Comparison of ENCODE assay signal across 18 cellular contexts in the genomic region with DNA sequence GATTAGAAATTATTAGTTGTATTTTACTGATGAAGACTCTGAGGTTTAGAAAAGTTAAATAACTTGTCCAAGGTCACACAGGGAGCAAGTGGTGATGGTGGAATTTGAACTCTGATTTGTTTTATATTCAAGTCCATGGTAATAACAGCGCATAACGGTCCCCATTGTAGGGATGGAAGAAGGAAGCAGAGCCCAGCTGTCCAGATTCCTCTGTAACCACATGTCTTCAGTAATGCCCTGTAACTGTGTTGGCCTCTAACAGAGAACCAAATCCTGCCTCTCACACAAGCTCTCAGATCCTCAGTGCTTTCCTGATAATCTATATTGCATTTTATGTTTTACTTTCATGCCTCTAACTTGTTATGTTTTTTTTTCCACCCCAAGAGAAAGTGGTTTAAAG.
DNase-seq lines count a peak whose midpoint lies in the region; TF ChIP-seq lines count a peak whose summit lies in the region.
"Had no signal": no experiment of that assay in that cellular context is flagged by ENCODE, and none has a peak within 500 bp of the region (broad histone marks: within the 10 kb centered on the region; RNA-seq: fewer than 3 reads in every experiment).

No MANE protein-coding gene starts in this region.

- 42 to 47% methylated on average over 2 of the region's 2 CpGs for WGBS in GM23248 (ENCODE audit: low coverage in 1 of 2, low lambda C conversion rate in 2 of 2, missing lambda C conversion rate in 2 of 2), 2 experiments

- H3K36me3 Mint-ChIP-seq in nephron progenitor cell (ENCODE audit: low read depth), result no peaks in the 10 kb centered on the region
- H3K36me3 Mint-ChIP-seq: CD4-positive, CD25-positive, alpha-beta regulatory T cell had no signal

- no peak overlapping the region for H3K27ac ChIP-seq in GM23248
- H3K27ac ChIP-seq: HL-60 had no signal

- no peaks in the 10 kb centered on the region for H3K4me1 ChIP-seq in GM23248 (ENCODE audit: insufficient read depth)
- H3K4me1 ChIP-seq: BE2C had no signal

- no peak overlapping the region for H3K4me2 ChIP-seq in GM23248 (ENCODE audit: unreplicated experiment)
- H3K4me2 ChIP-seq: GM23338 had no signal

- no peak overlapping the region for H3K4me3 ChIP-seq in GM23248
- H3K4me3 ChIP-seq: GM23338 had no signal

- in situ Hi-C loops in GM23248 (cut with MboI), result no loop called here

- peaks cover 4% of the 10 kb centered on the region for H3K9me3 Mint-ChIP-seq in nephron progenitor cell

- H3K27ac Mint-ChIP-seq in nephron progenitor cell, result peak overlapping the region; percentile 43
- H3K27ac Mint-ChIP-seq: CD4-positive, CD25-positive, alpha-beta regulatory T cell; CD8-positive, alpha-beta memory T cell; GM23338 had no signal

- peaks cover 17% of the 10 kb centered on the region for H3K4me1 Mint-ChIP-seq in nephron progenitor cell
- H3K4me1 Mint-ChIP-seq: CD4-positive, CD25-positive, alpha-beta regulatory T cell; CD8-positive, alpha-beta memory T cell had no signal

- H3F3A ChIP-seq in GM23248 (ENCODE audit: insufficient read depth), result no peaks in the 10 kb centered on the region

- H3K9ac ChIP-seq in GM23248, result no peak overlapping the region

- peaks cover 3% of the 10 kb centered on the region for H3K27me3 Mint-ChIP-seq in nephron progenitor cell (ENCODE audit: low read depth, poor library complexity)

- H4K20me1 ChIP-seq in GM23248 (ENCODE audit: insufficient read depth), result no peaks in the 10 kb centered on the region

- H3K9me3 ChIP-seq in GM23248 (ENCODE audit: low read depth), result no peaks in the 10 kb centered on the region
- H3K9me3 ChIP-seq: BE2C had no signal

- no peaks in the 10 kb centered on the region for H3K79me2 ChIP-seq in GM23248 (ENCODE audit: insufficient read depth)

- TF ChIP-seq CTCF in nephron progenitor cell (IDR thresholded peaks at IDR 0.05), result no peak

- no peaks in the 10 kb centered on the region for H3K36me3 ChIP-seq in GM23248 (ENCODE audit: low read depth)
- H3K36me3 ChIP-seq: BE2C had no signal

- H3K4me3 Mint-ChIP-seq in nephron progenitor cell, result no peak overlapping the region
- H3K4me3 Mint-ChIP-seq: CD4-positive, CD25-positive, alpha-beta regulatory T cell; CD8-positive, alpha-beta memory T cell; GM23338 had no signal

- DNase-seq in NCI-H82 (lab: John Stamatoyannopoulos, UW) (peak; percentile 76), astrocyte of the hippocampus (ENCODE audit: low read depth, low spot score) (peak; percentile 16), nephron progenitor cell (no peak), GM23248 (no peak), NCI-H510A treated with DMSO at 0.1 percent for 48 hours (lab: John Stamatoyannopoulos, UW) (no peak)
- no peak for DNase-seq in activated effector memory CD4-positive, alpha-beta T cell treated with anti-CD3 and anti-CD28 coated beads, Interleukin-2, amount 50 U/mL, for 16 hours
- DNase-seq: ACHN; BE2C; C1 segment of cervical spinal cord; CD4-positive, CD25-positive, alpha-beta regulatory T cell; CD8-positive, alpha-beta memory T cell; COR-L47; DMS153; DMS79; GDM1; HCEC 1CT had no signal

- no peak overlapping the region for H2AFZ ChIP-seq in GM23248
- H2AFZ ChIP-seq: GM23338 had no signal

- no peaks in the 10 kb centered on the region for H3K27me3 ChIP-seq in GM23248 (replicated peaks; ENCODE audit: insufficient read depth)
- H3K27me3 ChIP-seq: BE2C had no signal

- H3K9me2 ChIP-seq in GM23248 (ENCODE audit: insufficient read depth), result no peaks in the 10 kb centered on the region

Comparison
In these comparisons a context has a peak if more than half of its experiments do, and no peak if none do; other contexts are left out.
1. DNase-seq: peak in NCI-H82 (single experiment) and astrocyte of the hippocampus (single experiment); none in nephron progenitor cell (single experiment), activated effector memory CD4-positive, alpha-beta T cell treated with anti-CD3 and anti-CD28 coated beads, Interleukin-2, amount 50 U/mL, for 16 hours (single experiment), GM23248 (single experiment) and NCI-H510A treated with DMSO at 0.1 percent for 48 hours (single experiment).